1 cellular context compared by ENCODE assay signal in the genomic region with DNA sequence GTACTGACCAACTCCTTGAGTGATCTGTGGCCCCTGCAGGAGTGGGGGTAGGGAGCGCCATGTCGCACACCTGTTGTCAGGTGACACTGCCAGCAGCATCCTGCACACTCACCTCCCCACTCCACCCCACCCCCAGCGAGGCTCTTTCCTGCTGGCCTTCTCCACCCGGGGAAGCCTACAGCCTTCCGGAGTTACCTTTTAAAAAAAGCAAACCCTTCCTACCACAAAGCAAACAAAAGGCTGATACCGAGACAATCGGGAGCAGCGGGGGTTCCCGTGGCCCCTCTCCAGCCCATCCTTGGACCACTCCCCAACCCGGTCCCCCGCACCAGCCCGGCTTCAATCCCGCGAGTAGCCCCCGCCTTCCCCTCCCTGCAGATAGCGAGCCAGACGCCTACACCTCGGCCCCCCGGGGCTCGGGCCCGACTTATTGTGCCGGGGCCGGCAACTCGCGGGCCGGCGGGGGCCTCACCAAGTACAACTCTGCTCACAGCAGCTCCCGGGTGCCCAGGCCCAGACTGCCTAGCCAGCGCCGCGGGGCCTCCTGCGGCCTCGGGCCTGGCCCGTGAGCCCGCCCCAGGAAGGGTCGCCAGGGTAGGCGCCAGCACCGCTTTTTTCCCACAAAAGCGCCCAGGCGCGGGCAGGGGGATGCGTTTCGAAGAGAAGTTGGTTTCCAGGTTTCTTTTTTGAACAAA.
TF ChIP-seq lines count a peak whose summit lies in the region.

No MANE protein-coding gene starts in this region.

TF ChIP-seq in HepG2, 621 proteins besides CTCF, POLR2A, EP300 and RAD21 (continues in another document):
- TF ChIP-seq HDAC2 (CRISPR knock-in tag; IDR thresholded peaks at IDR 0.05) = peak; percentile 19; the same call in 1 of the 2 replicates
- TF ChIP-seq, protein P1, sequence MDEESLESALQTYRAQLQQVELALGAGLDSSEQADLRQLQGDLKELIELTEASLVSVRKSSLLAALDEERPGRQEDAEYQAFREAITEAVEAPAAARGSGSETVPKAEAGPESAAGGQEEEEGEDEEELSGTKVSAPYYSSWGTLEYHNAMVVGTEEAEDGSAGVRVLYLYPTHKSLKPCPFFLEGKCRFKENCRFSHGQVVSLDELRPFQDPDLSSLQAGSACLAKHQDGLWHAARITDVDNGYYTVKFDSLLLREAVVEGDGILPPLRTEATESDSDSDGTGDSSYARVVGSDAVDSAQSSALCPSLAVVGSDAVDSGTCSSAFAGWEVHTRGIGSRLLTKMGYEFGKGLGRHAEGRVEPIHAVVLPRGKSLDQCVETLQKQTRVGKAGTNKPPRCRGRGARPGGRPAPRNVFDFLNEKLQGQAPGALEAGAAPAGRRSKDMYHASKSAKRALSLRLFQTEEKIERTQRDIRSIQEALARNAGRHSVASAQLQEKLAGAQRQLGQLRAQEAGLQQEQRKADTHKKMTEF (CRISPR knock-in tag; IDR thresholded peaks at IDR 0.05) = peak; percentile 31; the same call in 1 of the 2 replicates
- no peak for TF ChIP-seq ISX (CRISPR knock-in tag; conservative IDR thresholded peaks at IDR 0.05)
- TF ChIP-seq, protein P2, sequence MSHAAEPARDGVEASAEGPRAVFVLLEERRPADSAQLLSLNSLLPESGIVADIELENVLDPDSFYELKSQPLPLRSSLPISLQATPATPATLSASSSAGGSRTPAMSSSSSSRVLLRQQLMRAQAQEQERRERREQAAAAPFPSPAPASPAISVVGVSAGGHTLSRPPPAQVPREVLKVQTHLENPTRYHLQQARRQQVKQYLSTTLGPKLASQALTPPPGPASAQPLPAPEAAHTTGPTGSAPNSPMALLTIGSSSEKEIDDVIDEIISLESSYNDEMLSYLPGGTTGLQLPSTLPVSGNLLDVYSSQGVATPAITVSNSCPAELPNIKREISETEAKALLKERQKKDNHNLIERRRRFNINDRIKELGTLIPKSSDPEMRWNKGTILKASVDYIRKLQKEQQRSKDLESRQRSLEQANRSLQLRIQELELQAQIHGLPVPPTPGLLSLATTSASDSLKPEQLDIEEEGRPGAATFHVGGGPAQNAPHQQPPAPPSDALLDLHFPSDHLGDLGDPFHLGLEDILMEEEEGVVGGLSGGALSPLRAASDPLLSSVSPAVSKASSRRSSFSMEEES (CRISPR knock-in tag; IDR thresholded peaks at IDR 0.05) = peak; percentile 35; the same call in 1 of the 2 replicates
- peak; percentile 79 for TF ChIP-seq ZEB1 (IDR thresholded peaks at IDR 0.05; ENCODE audit: insufficient replicate concordance, low read depth)
- TF ChIP-seq RARA (CRISPR knock-in tag; IDR thresholded peaks at IDR 0.05) = peak; percentile 18; the same call in 1 of the 2 replicates
- peak; percentile 49 for TF ChIP-seq SAP130 (CRISPR knock-in tag; IDR thresholded peaks at IDR 0.05; ENCODE audit: low read depth)
- TF ChIP-seq ZNF441 (CRISPR knock-in tag; IDR thresholded peaks at IDR 0.05; ENCODE audit: borderline replicate concordance) = no peak; the same call in 1 of the 2 replicates
- peak; percentile 14; the same call in 1 of the 2 replicates for TF ChIP-seq ETV5 (CRISPR knock-in tag; IDR thresholded peaks at IDR 0.05; ENCODE audit: borderline replicate concordance)
- TF ChIP-seq, protein P3, sequence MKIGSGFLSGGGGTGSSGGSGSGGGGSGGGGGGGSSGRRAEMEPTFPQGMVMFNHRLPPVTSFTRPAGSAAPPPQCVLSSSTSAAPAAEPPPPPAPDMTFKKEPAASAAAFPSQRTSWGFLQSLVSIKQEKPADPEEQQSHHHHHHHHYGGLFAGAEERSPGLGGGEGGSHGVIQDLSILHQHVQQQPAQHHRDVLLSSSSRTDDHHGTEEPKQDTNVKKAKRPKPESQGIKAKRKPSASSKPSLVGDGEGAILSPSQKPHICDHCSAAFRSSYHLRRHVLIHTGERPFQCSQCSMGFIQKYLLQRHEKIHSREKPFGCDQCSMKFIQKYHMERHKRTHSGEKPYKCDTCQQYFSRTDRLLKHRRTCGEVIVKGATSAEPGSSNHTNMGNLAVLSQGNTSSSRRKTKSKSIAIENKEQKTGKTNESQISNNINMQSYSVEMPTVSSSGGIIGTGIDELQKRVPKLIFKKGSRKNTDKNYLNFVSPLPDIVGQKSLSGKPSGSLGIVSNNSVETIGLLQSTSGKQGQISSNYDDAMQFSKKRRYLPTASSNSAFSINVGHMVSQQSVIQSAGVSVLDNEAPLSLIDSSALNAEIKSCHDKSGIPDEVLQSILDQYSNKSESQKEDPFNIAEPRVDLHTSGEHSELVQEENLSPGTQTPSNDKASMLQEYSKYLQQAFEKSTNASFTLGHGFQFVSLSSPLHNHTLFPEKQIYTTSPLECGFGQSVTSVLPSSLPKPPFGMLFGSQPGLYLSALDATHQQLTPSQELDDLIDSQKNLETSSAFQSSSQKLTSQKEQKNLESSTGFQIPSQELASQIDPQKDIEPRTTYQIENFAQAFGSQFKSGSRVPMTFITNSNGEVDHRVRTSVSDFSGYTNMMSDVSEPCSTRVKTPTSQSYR (CRISPR knock-in tag; IDR thresholded peaks at IDR 0.05; ENCODE audit: borderline replicate concordance) = peak; percentile 58
- no peak for TF ChIP-seq ZNF570 (CRISPR knock-in tag; IDR thresholded peaks at IDR 0.05; ENCODE audit: borderline replicate concordance)
- TF ChIP-seq SOX13 (IDR thresholded peaks at IDR 0.05) = no peak
- TF ChIP-seq SOX13 (CRISPR knock-in tag; conservative IDR thresholded peaks at IDR 0.05 in 1 of 2, IDR thresholded peaks at IDR 0.05 in 1 of 2) = peak in 1 of 2 experiments; percentile 21; a peak in 1 of 4 replicates
- TF ChIP-seq SRSF1 (optimal IDR thresholded peaks at IDR 0.05; ENCODE audit: low read depth, low read length) = peak; percentile 47
- no peak for TF ChIP-seq SOX6 (IDR thresholded peaks at IDR 0.05)
- TF ChIP-seq SOX6 (CRISPR knock-in tag; IDR thresholded peaks at IDR 0.05) = peak; percentile 33; the same call in 1 of the 2 replicates
- no peak for TF ChIP-seq MXD4 (CRISPR knock-in tag; IDR thresholded peaks at IDR 0.05)
- TF ChIP-seq YEATS2 (CRISPR knock-in tag; IDR thresholded peaks at IDR 0.05; ENCODE audit: borderline replicate concordance) = 0 out of 2 replicates have a peak, but pooled peaks have one; percentile 13
- TF ChIP-seq, protein P4, sequence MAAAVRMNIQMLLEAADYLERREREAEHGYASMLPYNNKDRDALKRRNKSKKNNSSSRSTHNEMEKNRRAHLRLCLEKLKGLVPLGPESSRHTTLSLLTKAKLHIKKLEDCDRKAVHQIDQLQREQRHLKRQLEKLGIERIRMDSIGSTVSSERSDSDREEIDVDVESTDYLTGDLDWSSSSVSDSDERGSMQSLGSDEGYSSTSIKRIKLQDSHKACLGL (CRISPR knock-in tag; IDR thresholded peaks at IDR 0.05) = 0 out of 2 replicates have a peak, but pooled peaks have one; percentile 7
- TF ChIP-seq PHF8 (CRISPR knock-in tag; IDR thresholded peaks at IDR 0.05) = peak; percentile 77
- TF ChIP-seq HDAC1 (CRISPR knock-in tag; IDR thresholded peaks at IDR 0.05) = peak; percentile 23
- TF ChIP-seq, protein P5, sequence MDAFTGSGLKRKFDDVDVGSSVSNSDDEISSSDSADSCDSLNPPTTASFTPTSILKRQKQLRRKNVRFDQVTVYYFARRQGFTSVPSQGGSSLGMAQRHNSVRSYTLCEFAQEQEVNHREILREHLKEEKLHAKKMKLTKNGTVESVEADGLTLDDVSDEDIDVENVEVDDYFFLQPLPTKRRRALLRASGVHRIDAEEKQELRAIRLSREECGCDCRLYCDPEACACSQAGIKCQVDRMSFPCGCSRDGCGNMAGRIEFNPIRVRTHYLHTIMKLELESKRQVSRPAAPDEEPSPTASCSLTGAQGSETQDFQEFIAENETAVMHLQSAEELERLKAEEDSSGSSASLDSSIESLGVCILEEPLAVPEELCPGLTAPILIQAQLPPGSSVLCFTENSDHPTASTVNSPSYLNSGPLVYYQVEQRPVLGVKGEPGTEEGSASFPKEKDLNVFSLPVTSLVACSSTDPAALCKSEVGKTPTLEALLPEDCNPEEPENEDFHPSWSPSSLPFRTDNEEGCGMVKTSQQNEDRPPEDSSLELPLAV (CRISPR knock-in tag; conservative IDR thresholded peaks at IDR 0.05; ENCODE audit: low read depth) = no peak
- TF ChIP-seq AGO2 (optimal IDR thresholded peaks at IDR 0.05; ENCODE audit: low read depth, low read length) = peak; percentile 72
- TF ChIP-seq, protein P6, sequence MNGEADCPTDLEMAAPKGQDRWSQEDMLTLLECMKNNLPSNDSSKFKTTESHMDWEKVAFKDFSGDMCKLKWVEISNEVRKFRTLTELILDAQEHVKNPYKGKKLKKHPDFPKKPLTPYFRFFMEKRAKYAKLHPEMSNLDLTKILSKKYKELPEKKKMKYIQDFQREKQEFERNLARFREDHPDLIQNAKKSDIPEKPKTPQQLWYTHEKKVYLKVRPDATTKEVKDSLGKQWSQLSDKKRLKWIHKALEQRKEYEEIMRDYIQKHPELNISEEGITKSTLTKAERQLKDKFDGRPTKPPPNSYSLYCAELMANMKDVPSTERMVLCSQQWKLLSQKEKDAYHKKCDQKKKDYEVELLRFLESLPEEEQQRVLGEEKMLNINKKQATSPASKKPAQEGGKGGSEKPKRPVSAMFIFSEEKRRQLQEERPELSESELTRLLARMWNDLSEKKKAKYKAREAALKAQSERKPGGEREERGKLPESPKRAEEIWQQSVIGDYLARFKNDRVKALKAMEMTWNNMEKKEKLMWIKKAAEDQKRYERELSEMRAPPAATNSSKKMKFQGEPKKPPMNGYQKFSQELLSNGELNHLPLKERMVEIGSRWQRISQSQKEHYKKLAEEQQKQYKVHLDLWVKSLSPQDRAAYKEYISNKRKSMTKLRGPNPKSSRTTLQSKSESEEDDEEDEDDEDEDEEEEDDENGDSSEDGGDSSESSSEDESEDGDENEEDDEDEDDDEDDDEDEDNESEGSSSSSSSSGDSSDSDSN (CRISPR knock-in tag; IDR thresholded peaks at IDR 0.05) = peak; percentile 36; the same call in 1 of the 2 replicates
- TF ChIP-seq GABPA (IDR thresholded peaks at IDR 0.05; ENCODE audit: low read depth, low read length) = no peak
- peak; percentile 19; the same call in 1 of the 2 replicates for TF ChIP-seq GABPA (CRISPR knock-in tag; IDR thresholded peaks at IDR 0.05; ENCODE audit: low read depth)
- 0 out of 2 replicates have a peak, but pooled peaks have one; percentile 15 for TF ChIP-seq HIVEP1 (CRISPR knock-in tag; IDR thresholded peaks at IDR 0.05)
- TF ChIP-seq, protein P7, sequence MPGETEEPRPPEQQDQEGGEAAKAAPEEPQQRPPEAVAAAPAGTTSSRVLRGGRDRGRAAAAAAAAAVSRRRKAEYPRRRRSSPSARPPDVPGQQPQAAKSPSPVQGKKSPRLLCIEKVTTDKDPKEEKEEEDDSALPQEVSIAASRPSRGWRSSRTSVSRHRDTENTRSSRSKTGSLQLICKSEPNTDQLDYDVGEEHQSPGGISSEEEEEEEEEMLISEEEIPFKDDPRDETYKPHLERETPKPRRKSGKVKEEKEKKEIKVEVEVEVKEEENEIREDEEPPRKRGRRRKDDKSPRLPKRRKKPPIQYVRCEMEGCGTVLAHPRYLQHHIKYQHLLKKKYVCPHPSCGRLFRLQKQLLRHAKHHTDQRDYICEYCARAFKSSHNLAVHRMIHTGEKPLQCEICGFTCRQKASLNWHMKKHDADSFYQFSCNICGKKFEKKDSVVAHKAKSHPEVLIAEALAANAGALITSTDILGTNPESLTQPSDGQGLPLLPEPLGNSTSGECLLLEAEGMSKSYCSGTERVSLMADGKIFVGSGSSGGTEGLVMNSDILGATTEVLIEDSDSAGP (CRISPR knock-in tag; IDR thresholded peaks at IDR 0.05; ENCODE audit: borderline replicate concordance) = peak; percentile 20; the same call in 1 of the 2 replicates
- peak; percentile 10; the same call in 1 of the 2 replicates for TF ChIP-seq ZFX (CRISPR knock-in tag; IDR thresholded peaks at IDR 0.05; ENCODE audit: low read depth)
- TF ChIP-seq, protein P8, sequence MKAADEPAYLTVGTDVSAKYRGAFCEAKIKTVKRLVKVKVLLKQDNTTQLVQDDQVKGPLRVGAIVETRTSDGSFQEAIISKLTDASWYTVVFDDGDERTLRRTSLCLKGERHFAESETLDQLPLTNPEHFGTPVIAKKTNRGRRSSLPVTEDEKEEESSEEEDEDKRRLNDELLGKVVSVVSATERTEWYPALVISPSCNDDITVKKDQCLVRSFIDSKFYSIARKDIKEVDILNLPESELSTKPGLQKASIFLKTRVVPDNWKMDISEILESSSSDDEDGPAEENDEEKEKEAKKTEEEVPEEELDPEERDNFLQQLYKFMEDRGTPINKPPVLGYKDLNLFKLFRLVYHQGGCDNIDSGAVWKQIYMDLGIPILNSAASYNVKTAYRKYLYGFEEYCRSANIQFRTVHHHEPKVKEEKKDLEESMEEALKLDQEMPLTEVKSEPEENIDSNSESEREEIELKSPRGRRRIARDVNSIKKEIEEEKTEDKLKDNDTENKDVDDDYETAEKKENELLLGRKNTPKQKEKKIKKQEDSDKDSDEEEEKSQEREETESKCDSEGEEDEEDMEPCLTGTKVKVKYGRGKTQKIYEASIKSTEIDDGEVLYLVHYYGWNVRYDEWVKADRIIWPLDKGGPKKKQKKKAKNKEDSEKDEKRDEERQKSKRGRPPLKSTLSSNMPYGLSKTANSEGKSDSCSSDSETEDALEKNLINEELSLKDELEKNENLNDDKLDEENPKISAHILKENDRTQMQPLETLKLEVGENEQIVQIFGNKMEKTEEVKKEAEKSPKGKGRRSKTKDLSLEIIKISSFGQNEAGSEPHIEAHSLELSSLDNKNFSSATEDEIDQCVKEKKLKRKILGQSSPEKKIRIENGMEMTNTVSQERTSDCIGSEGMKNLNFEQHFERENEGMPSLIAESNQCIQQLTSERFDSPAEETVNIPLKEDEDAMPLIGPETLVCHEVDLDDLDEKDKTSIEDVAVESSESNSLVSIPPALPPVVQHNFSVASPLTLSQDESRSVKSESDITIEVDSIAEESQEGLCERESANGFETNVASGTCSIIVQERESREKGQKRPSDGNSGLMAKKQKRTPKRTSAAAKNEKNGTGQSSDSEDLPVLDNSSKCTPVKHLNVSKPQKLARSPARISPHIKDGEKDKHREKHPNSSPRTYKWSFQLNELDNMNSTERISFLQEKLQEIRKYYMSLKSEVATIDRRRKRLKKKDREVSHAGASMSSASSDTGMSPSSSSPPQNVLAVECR (CRISPR knock-in tag; IDR thresholded peaks at IDR 0.05; ENCODE audit: borderline replicate concordance) = 0 out of 2 replicates have a peak, but pooled peaks have one; percentile 11
- no peak for TF ChIP-seq ZNF10 (CRISPR knock-in tag; IDR thresholded peaks at IDR 0.05; ENCODE audit: borderline replicate concordance, low read depth)
- no peak for TF ChIP-seq MEIS2 (CRISPR knock-in tag; IDR thresholded peaks at IDR 0.05)
- TF ChIP-seq, protein P9, sequence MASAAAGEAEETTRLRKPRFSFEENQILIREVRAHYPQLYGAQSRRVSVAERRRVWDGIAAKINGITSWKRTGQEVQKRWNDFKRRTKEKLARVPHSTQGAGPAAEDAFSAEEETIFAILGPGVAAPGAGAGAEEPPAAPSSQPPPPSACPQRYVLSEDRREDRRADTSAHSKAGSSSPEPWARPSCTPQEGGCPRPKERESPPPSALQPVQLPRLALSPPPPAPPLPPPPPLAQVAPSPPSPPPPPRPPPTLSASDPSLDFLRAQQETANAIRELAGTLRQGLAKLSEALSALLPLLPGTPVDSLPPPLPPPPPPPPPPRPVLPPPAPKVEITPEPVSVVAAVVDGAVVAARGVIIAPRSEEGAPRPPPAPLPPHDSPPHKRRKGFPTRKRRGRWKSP (CRISPR knock-in tag; IDR thresholded peaks at IDR 0.05) = peak; percentile 23; the same call in 1 of the 2 replicates
